ENCODE assay signal across 1 cellular context in the genomic region with DNA sequence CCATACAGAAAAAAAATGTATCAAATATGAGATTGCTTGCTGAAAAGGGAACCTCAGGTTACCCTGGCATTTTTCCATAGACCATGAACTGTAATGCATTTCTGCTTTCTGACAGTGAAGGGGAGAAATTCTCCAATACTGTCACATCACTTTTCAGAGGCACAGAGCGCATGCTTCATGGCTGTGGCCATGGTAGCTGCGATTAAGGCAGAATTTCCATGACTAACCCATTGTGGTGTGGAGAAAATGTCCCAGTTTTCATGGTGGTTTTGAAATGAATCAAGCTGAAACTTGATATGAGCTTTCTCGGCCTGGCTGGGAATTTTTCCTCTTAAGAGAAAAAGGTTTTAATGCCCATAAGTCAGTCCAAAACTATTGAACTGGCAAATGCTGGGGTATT.
TF ChIP-seq lines count a peak whose summit lies in the region.

No MANE protein-coding gene starts in this region.

TF ChIP-seq in HepG2, 621 proteins besides CTCF, POLR2A, EP300 and RAD21 (continued from another document):
- no peak for TF ChIP-seq ZNF337 (CRISPR knock-in tag; IDR thresholded peaks at IDR 0.05; ENCODE audit: borderline replicate concordance, low read depth)
- no peak for TF ChIP-seq MIXL1 (CRISPR knock-in tag; IDR thresholded peaks at IDR 0.05)
- no peak for TF ChIP-seq ZFX (CRISPR knock-in tag; IDR thresholded peaks at IDR 0.05; ENCODE audit: low read depth)
- no peak for TF ChIP-seq ZNF432 (CRISPR knock-in tag; IDR thresholded peaks at IDR 0.05; ENCODE audit: borderline replicate concordance)
- no peak for TF ChIP-seq ARHGAP35 (CRISPR knock-in tag; IDR thresholded peaks at IDR 0.05; ENCODE audit: borderline replicate concordance)
- no peak for TF ChIP-seq SRSF1 (optimal IDR thresholded peaks at IDR 0.05; ENCODE audit: low read depth, low read length)
- no peak for TF ChIP-seq SIN3A (IDR thresholded peaks at IDR 0.05; ENCODE audit: borderline replicate concordance, low read depth, low read length)
- TF ChIP-seq ZSCAN22 (CRISPR knock-in tag; IDR thresholded peaks at IDR 0.05) = no peak
- no peak for TF ChIP-seq DR1 (CRISPR knock-in tag; IDR thresholded peaks at IDR 0.05)
- no peak for TF ChIP-seq ZNF543 (CRISPR knock-in tag; IDR thresholded peaks at IDR 0.05)
- no peak for TF ChIP-seq ATF3 (CRISPR knock-in tag; IDR thresholded peaks at IDR 0.05)
- no peak for TF ChIP-seq ZBTB10 (CRISPR knock-in tag; IDR thresholded peaks at IDR 0.05; ENCODE audit: borderline replicate concordance)
- TF ChIP-seq ELF3 (CRISPR knock-in tag; IDR thresholded peaks at IDR 0.05) = no peak
- no peak for TF ChIP-seq ETV5 (CRISPR knock-in tag; IDR thresholded peaks at IDR 0.05; ENCODE audit: borderline replicate concordance)
